ENCODE assay signal across 8 cellular contexts in genomic region chr5:140108093-140109049, GRCh38. TPM values are rescaled to one million over a fixed set of nuclear protein-coding genes. Genes with fewer than 3 reads are reported as not detected.
A peak's percentile ranks its signal among the peaks of the same experiment; 100 is the strongest.
DNase-seq lines count a peak whose midpoint lies in the region; ATAC-seq and TF ChIP-seq lines count a peak whose summit lies in the region.

No MANE protein-coding gene starts in this region.

- no peaks in the 10 kb centered on the region for H3K36me3 Mint-ChIP-seq in activated T-cell treated with anti-CD3 and anti-CD28 coated beads, Interleukin-2, amount 50 U/mL, for 4 hours (ENCODE audit: insufficient read depth)

- TF ChIP-seq EP300 in ovary (IDR thresholded peaks at IDR 0.05), result no peak

- H4K5ac ChIP-seq in IMR-90 (ENCODE audit: low read depth, low read length), result 0 out of 2 replicates have a peak overlapping the region, but pooled peaks have one; percentile 0

- H2AK5ac ChIP-seq in IMR-90 (ENCODE audit: low read depth, low read length), result peak overlapping the region; percentile 92

- peak overlapping the region; percentile 59 for H3K9ac ChIP-seq in IMR-90 (ENCODE audit: low read depth, low read length)

- H3K36me3 ChIP-seq in IMR-90 (ENCODE audit: control insufficient read depth, insufficient read depth, low read length) (no peaks in the 10 kb centered on the region), ovary (no peaks in the 10 kb centered on the region)

- WGBS in IMR-90 (ENCODE audit: extremely low coverage in 2 of 2, insufficient read length in 1 of 2), 2 experiments, result 12% methylated on average over 6 of the region's 53 CpGs; no CpG with 5 or more reads in 1 of the 2 experiments
- WGBS in ovary, 3 donors, result 3 to 8% (median 4%) methylated on average over 39 to 53 of the region's 53 CpGs

- TSS peak; percentile 34 for BruUV-seq in IMR-90 (replicated peaks; lab: Mats Ljungman, UMichigan)

- H4K8ac ChIP-seq in IMR-90 (ENCODE audit: low read depth in 2 of 2, low read length in 2 of 2), result peak overlapping the region; percentile 53 to 97; a peak in 3 of 4 replicates

- no peak overlapping the region for H2BK20ac ChIP-seq in IMR-90 (ENCODE audit: low read depth, low read length)

- H2BK120ac ChIP-seq in IMR-90 (ENCODE audit: low read depth, low read length), result peak overlapping the region; percentile 30

- peak overlapping the region; percentile 89 for H3K4ac ChIP-seq in IMR-90 (ENCODE audit: low read depth, low read length)

- peak overlapping the region; percentile 95 for H2AK9ac ChIP-seq in IMR-90 (replicated peaks; ENCODE audit: low read depth, low read length, poor library complexity)

- H3K9me3 ChIP-seq in IMR-90 (ENCODE audit: control insufficient read depth, insufficient read depth, low read length) (no peaks in the 10 kb centered on the region), ovary (no peaks in the 10 kb centered on the region)

- peaks cover 5% of the 10 kb centered on the region for H3K27me3 Mint-ChIP-seq in activated T-cell treated with anti-CD3 and anti-CD28 coated beads, Interleukin-2, amount 50 U/mL, for 4 hours (ENCODE audit: low read depth)

- H3K18ac ChIP-seq in IMR-90 (ENCODE audit: low read depth, low read length), result peak overlapping the region; percentile 1

- H2AFZ ChIP-seq in IMR-90 (replicated peaks; ENCODE audit: low read length, poor library complexity), result peak overlapping the region; percentile 94

- peak overlapping the region; percentile 69 for H4K91ac ChIP-seq in IMR-90 (ENCODE audit: insufficient read depth, low read depth, low read length)

- H3K4me1 Mint-ChIP-seq in activated T-cell treated with anti-CD3 and anti-CD28 coated beads, Interleukin-2, amount 50 U/mL, for 4 hours (ENCODE audit: low read depth), result peaks cover 52% of the 10 kb centered on the region

- no peak for TF ChIP-seq RAD21 in IMR-90 (IDR thresholded peaks at IDR 0.05; ENCODE audit: low read length)

- H3K4me3 ChIP-seq in IMR-90 (ENCODE audit: insufficient read depth, low read depth, low read length) (peak overlapping the region; percentile 74), fibroblast of the aortic adventitia (ENCODE audit: low read depth, low read length) (peak overlapping the region; percentile 92), ovary (peak overlapping the region; percentile 83)

- DNase-seq in EH (ENCODE audit: low read depth), result peak; percentile 31
- no peak for DNase-seq in IMR-90
- DNase-seq in activated T-cell treated with anti-CD3 and anti-CD28 coated beads, Interleukin-2, amount 50 U/mL, for 4 hours, result no peak
- no peak for DNase-seq in fibroblast of the aortic adventitia (ENCODE audit: low read depth)
- DNase-seq in ovary, result peak; percentile 21 to 53 (median 39)
- no peak for DNase-seq in AG08395 (ENCODE audit: low spot score)

- no peak for TF ChIP-seq CTCF in IMR-90 (conservative IDR thresholded peaks at IDR 0.05; ENCODE audit: low read depth, low read length)
- TF ChIP-seq CTCF in fibroblast of the aortic adventitia (IDR thresholded peaks at IDR 0.05; ENCODE audit: insufficient read depth, low read length), result no peak
- TF ChIP-seq CTCF in ovary (IDR thresholded peaks at IDR 0.05), result no peak

- peak overlapping the region; percentile 97 for H3K27ac ChIP-seq in IMR-90 (ENCODE audit: insufficient read depth, low read length)
- H3K27ac ChIP-seq in ovary, result peak overlapping the region; percentile 86 to 96

- dilution Hi-C loops in IMR-90 (cut with HindIII; ENCODE audit: low sequenced_read_pairs, unreplicated experiment), result no loop called here

- no peak overlapping the region for H2BK15ac ChIP-seq in IMR-90 (ENCODE audit: low read depth, low read length)

- H3K9me1 ChIP-seq in IMR-90 (ENCODE audit: insufficient read depth, low read length), result peaks cover 6% of the 10 kb centered on the region; the same call in 1 of the 2 replicates

- H3K14ac ChIP-seq in IMR-90 (replicated peaks; ENCODE audit: low read depth, low read length), result peak overlapping the region; percentile 94

- peaks cover 12% of the 10 kb centered on the region for H3K4me1 ChIP-seq in IMR-90 (ENCODE audit: control insufficient read depth, insufficient read depth, low read length)
- H3K4me1 ChIP-seq in ovary (ENCODE audit: insufficient read depth), result peaks cover 15% of the 10 kb centered on the region

- H3K9me3 Mint-ChIP-seq in activated T-cell treated with anti-CD3 and anti-CD28 coated beads, Interleukin-2, amount 50 U/mL, for 4 hours, result no peaks in the 10 kb centered on the region

- peak overlapping the region; percentile 94 for H3K23ac ChIP-seq in IMR-90 (ENCODE audit: low read depth, low read length)

- H3K4me2 ChIP-seq in IMR-90 (ENCODE audit: low read depth, low read length), result peak overlapping the region; percentile 60

- ATAC-seq in IMR-90 (ENCODE audit: low read depth), result no peak
- peak; percentile 2 to 7 for ATAC-seq in activated T-cell treated with anti-CD3 and anti-CD28 coated beads, Interleukin-2, amount 50 U/mL, for 4 hours
- no peak for ATAC-seq in GM18517 (IDR thresholded peaks at IDR 0.05; ENCODE audit: unreplicated experiment)
- ATAC-seq in GM21723 (IDR thresholded peaks at IDR 0.05; ENCODE audit: unreplicated experiment), result no peak

- in situ Hi-C loops in IMR-90 (cut with MboI; ENCODE audit: low sequenced_read_pairs), result loop anchor here (25.0 kb wide), 1 partner anchor 471 kb away; the partner anchor contains the start of gene CXXC5

- peak overlapping the region; percentile 96 for H3K4me3 Mint-ChIP-seq in activated T-cell treated with anti-CD3 and anti-CD28 coated beads, Interleukin-2, amount 50 U/mL, for 4 hours

- CTCF ChIA-PET in IMR-90 (lab: Yijun Ruan, JAX), result interaction anchor here (1.0 to 1.2 kb wide), 2 partner anchors 37 to 46 kb away, joined by 3 to 4 read pairs; no protein-coding TSS in a partner anchor

- peaks cover 3 to 43% of the 10 kb centered on the region in 2 experiments; a peak in 3 of 4 replicates for H3K79me1 ChIP-seq in IMR-90 (ENCODE audit: low read depth in 1 of 2, low read length in 2 of 2)

- peaks cover 7% of the 10 kb centered on the region; the same call in 1 of the 2 replicates for H4K20me1 ChIP-seq in IMR-90 (ENCODE audit: insufficient read depth, low read length)

- POLR2A ChIA-PET in IMR-90 (lab: Charles Lee; ENCODE audit: unreplicated experiment), result interaction anchor here (1.0 to 1.4 kb wide), 2 partner anchors 10 to 23 kb away, joined by 5 to 14 read pairs; no protein-coding TSS in a partner anchor

- TF ChIP-seq POLR2A in IMR-90 (IDR thresholded peaks at IDR 0.05; ENCODE audit: low read depth, low read length), result no peak
- no peak for TF ChIP-seq POLR2A in ovary (IDR thresholded peaks at IDR 0.05)

- H3K27me3 ChIP-seq in IMR-90 (ENCODE audit: control insufficient read depth, insufficient read depth, low read length) (no peaks in the 10 kb centered on the region; the same call in 1 of the 2 replicates), ovary (no peaks in the 10 kb centered on the region)

- peak overlapping the region; percentile 40; the same call in 1 of the 2 replicates for H3K56ac ChIP-seq in IMR-90 (ENCODE audit: extremely low read depth, insufficient read depth, low read length)

- peak overlapping the region; percentile 96 for H2BK5ac ChIP-seq in IMR-90 (ENCODE audit: low read depth, low read length, poor library complexity, severe bottlenecking)

- intact Hi-C loops in IMR-90 (cut with micrococcal nuclease) (no loop called here), ovary (cut with DNase I) (no loop called here)

TF ChIP-seq in IMR-90, 13 proteins besides CTCF, POLR2A, EP300 and RAD21:
- TF ChIP-seq MXI1 (IDR thresholded peaks at IDR 0.05; ENCODE audit: borderline replicate concordance, low read depth, low read length) (no peak), MAZ (IDR thresholded peaks at IDR 0.05; ENCODE audit: borderline replicate concordance, low read depth, low read length) (peak; percentile 15; the same call in 1 of the 2 replicates)
TF ChIP-seq in IMR-90: peak in this region for 1.

RNA-seq across cellular contexts. Expression of gene PURA, which starts 5.5 kb away (rescaled TPM):
- total RNA-seq in IMR-90 (2012; rRNA removed) (5.6 and 13.9 TPM in 2 replicates), fibroblast of the aortic adventitia (ENCODE audit: low replicate concordance) (30.4 and 33.8 TPM in 2 replicates), ovary (10 to 100 TPM; 19.5 to 35.5 (median 29.8) TPM)
- polyA plus RNA-seq in IMR-90 (2012; rRNA removed) (3.8 TPM in 2 replicates), ovary (10 to 100 TPM in 1 of 2 donors, 1 to 10 TPM in 1; 6.3 to 11.0 TPM)
- polyA plus RNA-seq in IMR-90 (2012; cell fraction: cytosol; rRNA removed), result 2.7 and 5.0 TPM in 2 replicates
- polyA plus RNA-seq in IMR-90 (2012; cell fraction: nucleus; rRNA removed; ENCODE audit: low replicate concordance), result 3.0 and 3.1 TPM in 2 replicates
- total RNA-seq in activated T-cell treated with anti-CD3 and anti-CD28 coated beads, Interleukin-2, amount 50 U/mL, for 4 hours, result 1 to 10 TPM; 9.8 to 9.9 (median 9.8) TPM

RNA-seq across cellular contexts. Expression of gene IGIP, which starts 17.4 kb away (rescaled TPM):
- total RNA-seq in IMR-90 (2012; rRNA removed), result 5.0 and 6.7 TPM in 2 replicates
- 0.83 and 1.2 TPM in 2 replicates for polyA plus RNA-seq in IMR-90 (2012; rRNA removed)
- polyA plus RNA-seq in IMR-90 (2012; cell fraction: cytosol; rRNA removed), result 0.16 and 0.32 TPM in 2 replicates
- 0.65 and 4.4 TPM in 2 replicates for polyA plus RNA-seq in IMR-90 (2012; cell fraction: nucleus; rRNA removed; ENCODE audit: low replicate concordance)
- 1 to 10 TPM; 1.0 to 1.8 (median 1.5) TPM for total RNA-seq in activated T-cell treated with anti-CD3 and anti-CD28 coated beads, Interleukin-2, amount 50 U/mL, for 4 hours
- total RNA-seq in fibroblast of the aortic adventitia (ENCODE audit: low replicate concordance), result 7.8 and 13.7 TPM in 2 replicates
- total RNA-seq in ovary, result 10 to 100 TPM in 6 of 7 donors, 1 to 10 TPM in 1; 8.6 to 17.3 (median 15.5) TPM
- polyA plus RNA-seq in ovary, result 1 to 10 TPM; 6.8 to 8.8 TPM

Comparison
In these comparisons a context has a peak if more than half of its experiments do, and no peak if none do; other contexts are left out.
1. DNase-seq: peak in EH (single experiment) and ovary (5 of 5); none in IMR-90 (single experiment), activated T-cell treated with anti-CD3 and anti-CD28 coated beads, Interleukin-2, amount 50 U/mL, for 4 hours (single experiment), fibroblast of the aortic adventitia (single experiment) and AG08395 (single experiment).
2. ATAC-seq: peak in activated T-cell treated with anti-CD3 and anti-CD28 coated beads, Interleukin-2, amount 50 U/mL, for 4 hours (2 of 2); none in IMR-90 (single experiment), GM18517 (single experiment) and GM21723 (single experiment).
3. Peak in every context shown above with its lines, with median percentiles within 50 percentile points of each other: H3K4me3 ChIP-seq.